ENCODE assay signal across 15 cellular contexts in genomic region chr3:52171577-52172261, GRCh38. TPM values are rescaled to one million over a fixed set of nuclear protein-coding genes. Genes with fewer than 3 reads are reported as not detected.
DNase-seq lines count a peak whose midpoint lies in the region; ATAC-seq and TF ChIP-seq lines count a peak whose summit lies in the region.
"Had no signal": no experiment of that assay in that cellular context is flagged by ENCODE, and none has a peak within 500 bp of the region (broad histone marks: within the 10 kb centered on the region; RNA-seq: fewer than 3 reads in every experiment).

No MANE protein-coding gene starts in this region.

- H3K27me3 Mint-ChIP-seq in MCF 10A (ENCODE audit: insufficient read depth, unreplicated experiment), result no peaks in the 10 kb centered on the region
- H3K27me3 Mint-ChIP-seq in activated T-helper 2 cell treated with anti-CD3 and anti-CD28 coated beads, Interferon-gamma antibody, Interleukin-2, Interleukin-4, amounts not matched to agents 10 μg/mL and 5 μg/mL and 100 μg/mL, durations not matched to agents 14 hours and 24 hours and 36 hours (ENCODE audit: low read depth), result peaks cover 3% of the 10 kb centered on the region

- peaks cover 2 to 3% of the 10 kb centered on the region in 2 donors for H3K4me1 ChIP-seq in breast epithelium

- no peak overlapping the region for H3K4me3 Mint-ChIP-seq in MCF 10A (ENCODE audit: unreplicated experiment)
- H3K4me3 Mint-ChIP-seq in activated T-helper 2 cell treated with anti-CD3 and anti-CD28 coated beads, Interferon-gamma antibody, Interleukin-2, Interleukin-4, amounts not matched to agents 10 μg/mL and 5 μg/mL and 100 μg/mL, durations not matched to agents 14 hours and 24 hours and 36 hours (ENCODE audit: low read depth), result no peak overlapping the region
- H3K4me3 Mint-ChIP-seq: T-helper 2 cell treated with Interferon-gamma antibody and Interleukin-4, amounts not matched to agents 5 μg/mL and 100 μg/mL, for 36 hours had no signal

- intact Hi-C loops in MCF 10A (cut with micrococcal nuclease), result loop anchor here (1.0 to 2.0 kb wide), 2 partner anchors 10 to 45 kb away; no protein-coding TSS in a partner anchor
- intact Hi-C loops in breast epithelium (cut with DNase I; ENCODE audit: low total_unique reads), result no loop called here
- intact Hi-C loops in activated T-helper 2 cell treated with anti-CD3 and anti-CD28 coated beads, Interferon-gamma antibody, Interleukin-2, Interleukin-4, amounts not matched to agents 10 μg/mL and 5 μg/mL and 100 μg/mL, durations not matched to agents 14 hours and 24 hours and 36 hours (cut with micrococcal nuclease), result no loop called here

- no peak for ATAC-seq in GM21786 (IDR thresholded peaks at IDR 0.05; ENCODE audit: unreplicated experiment)

- no peaks in the 10 kb centered on the region for H3K9me3 Mint-ChIP-seq in MCF 10A (ENCODE audit: unreplicated experiment)
- H3K9me3 Mint-ChIP-seq in activated T-helper 2 cell treated with anti-CD3 and anti-CD28 coated beads, Interferon-gamma antibody, Interleukin-2, Interleukin-4, amounts not matched to agents 10 μg/mL and 5 μg/mL and 100 μg/mL, durations not matched to agents 14 hours and 24 hours and 36 hours, result no peaks in the 10 kb centered on the region
- H3K9me3 Mint-ChIP-seq: T-helper 2 cell treated with Interferon-gamma antibody and Interleukin-4, amounts not matched to agents 5 μg/mL and 100 μg/mL, for 36 hours had no signal

- peak; percentile 36 for DNase-seq in MCF 10A (ENCODE audit: unreplicated experiment)
- no peak for DNase-seq in breast epithelium (ENCODE audit: low spot score in 2 of 2)
- DNase-seq in activated T-helper 2 cell treated with anti-CD3 and anti-CD28 coated beads, Interferon-gamma antibody, Interleukin-2, Interleukin-4, amounts not matched to agents 10 μg/mL and 5 μg/mL and 100 μg/mL, durations not matched to agents 14 hours and 24 hours and 36 hours (ENCODE audit: low spot score), result no peak
- DNase-seq in hepatic stellate cell (ENCODE audit: low spot score), result peak; percentile 54
- no peak for DNase-seq in stimulated activated CD8-positive, alpha-beta memory T cell treated with anti-CD3 and anti-CD28 coated beads, Interleukin-4, amount 100 ng/mL, for 48 hours
- no peak for DNase-seq in activated T-cell treated with anti-CD3 and anti-CD28 coated beads for 4 hours
- no peak for DNase-seq in NOMO-1 treated with dmso at 0.1 percent for 144 hours (lab: John Stamatoyannopoulos, UW; ENCODE audit: unreplicated experiment)
- DNase-seq: foreskin melanocyte; GDM1; NCI-H1694 treated with DMSO at 0.1 percent for 48 hours; stimulated activated naive CD4-positive, alpha-beta T cell had no signal

- no TSS peak for BruUV-seq in MCF 10A (replicated peaks; lab: Mats Ljungman, UMichigan)

- POLR2A ChIA-PET in MCF 10A (lab: Yijun Ruan, JAX), result interaction anchor here (0.7 to 1.1 kb wide), 2 partner anchors 10 to 66 kb away, joined by 3 to 4 read pairs; no protein-coding TSS in a partner anchor

- no peaks in the 10 kb centered on the region for H3K27me3 ChIP-seq in breast epithelium
- H3K27me3 ChIP-seq: cardiac muscle cell had no signal

- CTCF ChIA-PET in MCF 10A (lab: Yijun Ruan, JAX), result interaction anchor here (0.6 to 1.6 kb wide), 5 partner anchors 27 to 167 kb away, joined by 3 to 5 read pairs (median 3); no protein-coding TSS in a partner anchor

- no peak overlapping the region for H3K4me3 ChIP-seq in breast epithelium
- H3K4me3 ChIP-seq: cardiac muscle cell had no signal

- no peak for TF ChIP-seq POLR2A in breast epithelium (IDR thresholded peaks at IDR 0.05)

- no peak overlapping the region for H3K27ac ChIP-seq in breast epithelium
- H3K27ac ChIP-seq: cardiac muscle cell had no signal

- H3K36me3 ChIP-seq in breast epithelium, result no peaks in the 10 kb centered on the region
- H3K36me3 ChIP-seq: cardiac muscle cell had no signal

- H3K4me1 Mint-ChIP-seq in MCF 10A (ENCODE audit: insufficient read depth, unreplicated experiment), result peaks cover 18% of the 10 kb centered on the region
- peaks cover 8% of the 10 kb centered on the region for H3K4me1 Mint-ChIP-seq in activated T-helper 2 cell treated with anti-CD3 and anti-CD28 coated beads, Interferon-gamma antibody, Interleukin-2, Interleukin-4, amounts not matched to agents 10 μg/mL and 5 μg/mL and 100 μg/mL, durations not matched to agents 14 hours and 24 hours and 36 hours (ENCODE audit: low read depth)

- TF ChIP-seq CTCF in MCF 10A (IDR thresholded peaks at IDR 0.05; ENCODE audit: unreplicated experiment), result no peak
- TF ChIP-seq CTCF in breast epithelium (IDR thresholded peaks at IDR 0.05), result no peak

- H3K27ac Mint-ChIP-seq in MCF 10A (ENCODE audit: low read depth, unreplicated experiment), result no peak overlapping the region
- H3K27ac Mint-ChIP-seq in activated T-helper 2 cell treated with anti-CD3 and anti-CD28 coated beads, Interferon-gamma antibody, Interleukin-2, Interleukin-4, amounts not matched to agents 10 μg/mL and 5 μg/mL and 100 μg/mL, durations not matched to agents 14 hours and 24 hours and 36 hours, result peak overlapping the region; percentile 0
- H3K27ac Mint-ChIP-seq: T-helper 2 cell treated with Interferon-gamma antibody and Interleukin-4, amounts not matched to agents 5 μg/mL and 100 μg/mL, for 36 hours had no signal

- H3K9me3 ChIP-seq in breast epithelium, result no peaks in the 10 kb centered on the region

- H3K36me3 Mint-ChIP-seq in MCF 10A (ENCODE audit: insufficient read depth, unreplicated experiment), result no peaks in the 10 kb centered on the region
- H3K36me3 Mint-ChIP-seq in activated T-helper 2 cell treated with anti-CD3 and anti-CD28 coated beads, Interferon-gamma antibody, Interleukin-2, Interleukin-4, amounts not matched to agents 10 μg/mL and 5 μg/mL and 100 μg/mL, durations not matched to agents 14 hours and 24 hours and 36 hours (ENCODE audit: low read depth), result no peaks in the 10 kb centered on the region

RNA-seq across cellular contexts. Expression of gene POC1A, which starts 17.5 kb away (rescaled TPM):
- total RNA-seq in MCF 10A (2022) (7.5 and 9.8 TPM in 2 replicates), breast epithelium (1 to 10 TPM; 1.9 to 2.7 (median 2.6) TPM)
- 20.4 and 22.2 TPM in 2 replicates for total RNA-seq in activated T-helper 2 cell treated with anti-CD3 and anti-CD28 coated beads, Interferon-gamma antibody, Interleukin-2, Interleukin-4, amounts not matched to agents 10 μg/mL and 5 μg/mL and 100 μg/mL, durations not matched to agents 14 hours and 24 hours and 36 hours

RNA-seq across cellular contexts. Expression of gene ALAS1, which starts 26.2 kb away (rescaled TPM):
- 29.2 and 35.7 TPM in 2 replicates for total RNA-seq in MCF 10A (2022)
- 10 to 100 TPM; 25.9 to 34.7 (median 33.3) TPM for total RNA-seq in breast epithelium
- 117 and 123 TPM in 2 replicates for total RNA-seq in activated T-helper 2 cell treated with anti-CD3 and anti-CD28 coated beads, Interferon-gamma antibody, Interleukin-2, Interleukin-4, amounts not matched to agents 10 μg/mL and 5 μg/mL and 100 μg/mL, durations not matched to agents 14 hours and 24 hours and 36 hours

RNA-seq across cellular contexts. Expression of gene TLR9, which starts 53.7 kb away (rescaled TPM):
- total RNA-seq in MCF 10A (2022), result not detected in 2 replicates
- total RNA-seq in breast epithelium, result under 1 TPM in 1 of 3 donors, not detected in 2; 0.29 TPM
- total RNA-seq in activated T-helper 2 cell treated with anti-CD3 and anti-CD28 coated beads, Interferon-gamma antibody, Interleukin-2, Interleukin-4, amounts not matched to agents 10 μg/mL and 5 μg/mL and 100 μg/mL, durations not matched to agents 14 hours and 24 hours and 36 hours, result 0.32 and 0.50 TPM in 2 replicates
- total RNA-seq: A673 had no signal

Comparison
In these comparisons a context has a peak if more than half of its experiments do, and no peak if none do; other contexts are left out.
1. DNase-seq: peak in MCF 10A (single experiment) and hepatic stellate cell (single experiment); none in breast epithelium (0 of 2), activated T-helper 2 cell treated with anti-CD3 and anti-CD28 coated beads, Interferon-gamma antibody, Interleukin-2, Interleukin-4, amounts not matched to agents 10 μg/mL and 5 μg/mL and 100 μg/mL, durations not matched to agents 14 hours and 24 hours and 36 hours (single experiment), stimulated activated CD8-positive, alpha-beta memory T cell treated with anti-CD3 and anti-CD28 coated beads, Interleukin-4, amount 100 ng/mL, for 48 hours (single experiment), activated T-cell treated with anti-CD3 and anti-CD28 coated beads for 4 hours (single experiment) and NOMO-1 treated with dmso at 0.1 percent for 144 hours (single experiment).